ENCODE assay signal across 8 cellular contexts in genomic region chr15:99704444-99704838, GRCh38. TPM values are rescaled to one million over a fixed set of nuclear protein-coding genes. Genes with fewer than 3 reads are reported as not detected.
DNase-seq lines count a peak whose midpoint lies in the region; ATAC-seq and TF ChIP-seq lines count a peak whose summit lies in the region.

No MANE protein-coding gene starts in this region.

- peaks cover 25% of the 10 kb centered on the region for H3K4me1 ChIP-seq in DND-41 (ENCODE audit: insufficient read depth, low read length)
- H3K4me1 ChIP-seq in adipocyte (ENCODE audit: control insufficient read depth, insufficient read depth, low read length) = peaks cover 48% of the 10 kb centered on the region
- H3K4me1 ChIP-seq in rectal smooth muscle tissue (ENCODE audit: control insufficient read depth, insufficient read depth, low read length) = peaks cover 21% of the 10 kb centered on the region

- intact Hi-C loops in left cardiac atrium (cut with DNase I) = loop anchor here in 1 of 2 donors (2.0 to 10.0 kb wide), 2 partner anchors 190 to 420 kb away; no protein-coding TSS in a partner anchor

- H3K4me3 ChIP-seq in DND-41 (ENCODE audit: low read depth in 1 of 2, low read length in 2 of 2) (no peak overlapping the region), adipocyte (ENCODE audit: low read length) (no peak overlapping the region), rectal smooth muscle tissue (ENCODE audit: low read length) (no peak overlapping the region)

- peak; percentile 94 for ATAC-seq in DND-41 (ENCODE audit: insufficient read depth, low read depth)
- peak; percentile 57 for ATAC-seq in GM19463 (IDR thresholded peaks at IDR 0.05; ENCODE audit: unreplicated experiment)
- peak; percentile 46 for ATAC-seq in HG03558 (IDR thresholded peaks at IDR 0.05; ENCODE audit: extremely low read depth, unreplicated experiment)
- peak; percentile 74 to 76 for ATAC-seq in left cardiac atrium

- no peak overlapping the region for H3K4me2 ChIP-seq in DND-41 (ENCODE audit: insufficient read depth, low read length)

- H3K9me3 ChIP-seq in DND-41 (ENCODE audit: insufficient read depth, low read length, severe bottlenecking) (no peaks in the 10 kb centered on the region), adipocyte (ENCODE audit: control insufficient read depth, low read length) (no peaks in the 10 kb centered on the region)

- H3K27ac ChIP-seq in DND-41 (ENCODE audit: low read length) (peak overlapping the region; percentile 54; the same call in 1 of the 2 replicates), rectal smooth muscle tissue (ENCODE audit: low read depth, low read length) (peak overlapping the region; percentile 65)

- no peaks in the 10 kb centered on the region for H3K79me2 ChIP-seq in DND-41 (ENCODE audit: insufficient read depth, low read length)

- DNase-seq in DND-41 (peak; percentile 58), NCI-H460 (ENCODE audit: extremely low read depth, low read depth) (peak; percentile 86), adipocyte (ENCODE audit: low read depth) (peak; percentile 97), left cardiac atrium (no peak), NK-92 (lab: John Stamatoyannopoulos, UW; ENCODE audit: unreplicated experiment) (no peak)

- H2AFZ ChIP-seq in DND-41 (ENCODE audit: low read depth, low read length) = no peak overlapping the region

- peak; percentile 88 for TF ChIP-seq CTCF in DND-41 (IDR thresholded peaks at IDR 0.05; ENCODE audit: borderline replicate concordance, extremely low read depth, low read length, poor library complexity, severe bottlenecking)

- H3K27me3 ChIP-seq in DND-41 (ENCODE audit: insufficient read depth, low read length, poor library complexity) (no peaks in the 10 kb centered on the region), adipocyte (replicated peaks; ENCODE audit: control insufficient read depth, insufficient read depth, low read length) (no peaks in the 10 kb centered on the region), rectal smooth muscle tissue (ENCODE audit: control insufficient read depth, insufficient read depth, low read length) (no peaks in the 10 kb centered on the region)

- H3K9ac ChIP-seq in DND-41 (ENCODE audit: low read depth, low read length) = no peak overlapping the region
- no peak overlapping the region for H3K9ac ChIP-seq in adipocyte (ENCODE audit: low read length)
- no peak overlapping the region for H3K9ac ChIP-seq in rectal smooth muscle tissue (ENCODE audit: low read length)

- peaks cover 26% of the 10 kb centered on the region for H3K36me3 ChIP-seq in DND-41 (ENCODE audit: insufficient read depth, low read length)
- no peaks in the 10 kb centered on the region for H3K36me3 ChIP-seq in adipocyte (ENCODE audit: control insufficient read depth, insufficient read depth, low read length, severe bottlenecking)
- peaks cover 2% of the 10 kb centered on the region for H3K36me3 ChIP-seq in rectal smooth muscle tissue (ENCODE audit: control insufficient read depth, insufficient read depth, low read length)

- H4K20me1 ChIP-seq in DND-41 (ENCODE audit: insufficient read depth, low read length) = no peaks in the 10 kb centered on the region

RNA-seq across cellular contexts. Expression of gene LYSMD4, which starts 28.8 kb away (rescaled TPM):
- 4.5 and 6.0 TPM in 2 replicates for total RNA-seq in NCI-H460 (2014; rRNA removed; shearing (Covaris generic))
- polyA plus RNA-seq in NCI-H460 (2014; cell fraction: nucleus; rRNA removed) = 15.0 and 16.2 TPM in 2 replicates
- total RNA-seq in left cardiac atrium = 10 to 100 TPM in 1 of 2 donors, 1 to 10 TPM in 1; 7.8 to 11.5 TPM

Comparison
In these comparisons a context has a peak if more than half of its experiments do, and no peak if none do; other contexts are left out.
1. DNase-seq: peak in DND-41 (single experiment), NCI-H460 (single experiment) and adipocyte (single experiment); none in left cardiac atrium (single experiment) and NK-92 (single experiment).
2. Peak in every context shown above with its lines, with median percentiles within 50 percentile points of each other: ATAC-seq.